ENCODE assay signal across 1 cellular context in genomic region chr18:80181642-80182461, GRCh38.
TF ChIP-seq lines count a peak whose summit lies in the region.

No MANE protein-coding gene starts in this region.

TF ChIP-seq in HepG2, 621 proteins besides CTCF, POLR2A, EP300 and RAD21 (continued from another document):
- TF ChIP-seq, protein P1, sequence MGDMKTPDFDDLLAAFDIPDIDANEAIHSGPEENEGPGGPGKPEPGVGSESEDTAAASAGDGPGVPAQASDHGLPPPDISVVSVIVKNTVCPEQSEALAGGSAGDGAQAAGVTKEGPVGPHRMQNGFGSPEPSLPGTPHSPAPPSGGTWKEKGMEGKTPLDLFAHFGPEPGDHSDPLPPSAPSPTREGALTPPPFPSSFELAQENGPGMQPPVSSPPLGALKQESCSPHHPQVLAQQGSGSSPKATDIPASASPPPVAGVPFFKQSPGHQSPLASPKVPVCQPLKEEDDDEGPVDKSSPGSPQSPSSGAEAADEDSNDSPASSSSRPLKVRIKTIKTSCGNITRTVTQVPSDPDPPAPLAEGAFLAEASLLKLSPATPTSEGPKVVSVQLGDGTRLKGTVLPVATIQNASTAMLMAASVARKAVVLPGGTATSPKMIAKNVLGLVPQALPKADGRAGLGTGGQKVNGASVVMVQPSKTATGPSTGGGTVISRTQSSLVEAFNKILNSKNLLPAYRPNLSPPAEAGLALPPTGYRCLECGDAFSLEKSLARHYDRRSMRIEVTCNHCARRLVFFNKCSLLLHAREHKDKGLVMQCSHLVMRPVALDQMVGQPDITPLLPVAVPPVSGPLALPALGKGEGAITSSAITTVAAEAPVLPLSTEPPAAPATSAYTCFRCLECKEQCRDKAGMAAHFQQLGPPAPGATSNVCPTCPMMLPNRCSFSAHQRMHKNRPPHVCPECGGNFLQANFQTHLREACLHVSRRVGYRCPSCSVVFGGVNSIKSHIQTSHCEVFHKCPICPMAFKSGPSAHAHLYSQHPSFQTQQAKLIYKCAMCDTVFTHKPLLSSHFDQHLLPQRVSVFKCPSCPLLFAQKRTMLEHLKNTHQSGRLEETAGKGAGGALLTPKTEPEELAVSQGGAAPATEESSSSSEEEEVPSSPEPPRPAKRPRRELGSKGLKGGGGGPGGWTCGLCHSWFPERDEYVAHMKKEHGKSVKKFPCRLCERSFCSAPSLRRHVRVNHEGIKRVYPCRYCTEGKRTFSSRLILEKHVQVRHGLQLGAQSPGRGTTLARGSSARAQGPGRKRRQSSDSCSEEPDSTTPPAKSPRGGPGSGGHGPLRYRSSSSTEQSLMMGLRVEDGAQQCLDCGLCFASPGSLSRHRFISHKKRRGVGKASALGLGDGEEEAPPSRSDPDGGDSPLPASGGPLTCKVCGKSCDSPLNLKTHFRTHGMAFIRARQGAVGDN (CRISPR knock-in tag; IDR thresholded peaks at IDR 0.05): peak; percentile 39
- TF ChIP-seq RAD51 (IDR thresholded peaks at IDR 0.05; ENCODE audit: borderline replicate concordance): no peak
- peak; percentile 61; the same call in 1 of the 2 replicates for TF ChIP-seq CEBPB (IDR thresholded peaks at IDR 0.05; ENCODE audit: borderline replicate concordance, low read depth, low read length)
- TF ChIP-seq SMAD3 (CRISPR knock-in tag; IDR thresholded peaks at IDR 0.05): no peak
- TF ChIP-seq ZSCAN31 (CRISPR knock-in tag; IDR thresholded peaks at IDR 0.05; ENCODE audit: low read depth): no peak
- no peak for TF ChIP-seq GFI1 (CRISPR knock-in tag; IDR thresholded peaks at IDR 0.05; ENCODE audit: borderline replicate concordance)
- TF ChIP-seq ZNF563 (CRISPR knock-in tag; IDR thresholded peaks at IDR 0.05): no peak
- TF ChIP-seq FOXK1 (CRISPR knock-in tag; IDR thresholded peaks at IDR 0.05; ENCODE audit: borderline replicate concordance, low read depth): no peak
- no peak for TF ChIP-seq TBX2 (CRISPR knock-in tag; IDR thresholded peaks at IDR 0.05; ENCODE audit: borderline replicate concordance)
- peak; percentile 62; the same call in 1 of the 2 replicates for TF ChIP-seq ZNF691 (CRISPR knock-in tag; IDR thresholded peaks at IDR 0.05; ENCODE audit: borderline replicate concordance, low read depth)
- TF ChIP-seq SNRNP70 (IDR thresholded peaks at IDR 0.05; ENCODE audit: low read depth, low read length): no peak
TF ChIP-seq in HepG2: peak in this region for 10.
